9 cellular contexts compared by ENCODE assay signal in the genomic region with DNA sequence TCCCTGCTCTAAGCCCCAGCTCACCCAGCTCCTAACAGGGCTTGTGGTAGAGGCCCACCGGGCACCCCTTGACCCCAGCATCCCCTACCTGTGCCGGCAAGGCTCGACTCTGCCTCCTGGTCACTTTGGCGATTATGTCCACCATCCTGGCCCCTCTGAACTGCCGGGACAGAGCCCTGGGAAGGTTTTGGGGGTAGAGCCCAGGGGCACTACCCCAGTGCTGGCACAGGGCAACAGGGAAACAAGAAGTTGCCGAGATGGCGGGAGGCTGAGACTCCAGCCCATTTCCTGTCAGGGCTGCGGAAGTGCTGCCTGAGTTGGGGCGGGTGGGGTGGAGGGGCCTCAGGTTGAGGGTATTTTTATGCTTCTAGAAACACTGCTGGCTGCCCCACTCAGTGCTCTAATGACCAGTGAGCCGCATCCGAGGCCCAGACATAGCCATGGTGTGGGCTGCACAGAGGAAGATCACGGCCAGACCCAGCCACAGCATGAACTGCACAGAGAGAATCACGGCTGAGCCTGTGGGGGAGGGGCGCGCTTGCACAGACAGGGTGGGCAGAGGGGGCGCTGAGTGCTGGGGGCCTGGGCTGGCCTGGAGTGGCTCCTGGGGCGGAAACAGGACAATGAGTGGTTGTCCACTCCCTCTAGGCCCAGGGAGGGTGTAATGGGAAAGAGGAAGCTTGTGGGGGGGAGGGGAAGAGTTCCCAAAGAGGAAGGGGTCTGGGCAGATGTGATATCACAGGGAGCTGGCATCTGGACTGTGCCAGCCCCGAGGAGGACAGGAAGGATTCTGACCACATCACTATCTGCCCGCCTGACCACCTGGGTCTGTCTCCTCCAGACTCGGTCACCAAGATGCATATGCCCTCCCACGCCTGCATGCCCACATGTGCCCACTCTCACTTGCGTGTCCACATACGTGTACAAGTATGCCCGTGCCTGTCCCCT. TPM values are rescaled to one million over a fixed set of nuclear protein-coding genes. Genes with fewer than 3 reads are reported as not detected.
DNase-seq lines count a peak whose midpoint lies in the region; ATAC-seq and TF ChIP-seq lines count a peak whose summit lies in the region.
"Had no signal": no experiment of that assay in that cellular context is flagged by ENCODE, and none has a peak within 500 bp of the region (broad histone marks: within the 10 kb centered on the region; RNA-seq: fewer than 3 reads in every experiment).

No MANE protein-coding gene starts in this region.

- H3K9me3 Mint-ChIP-seq in activated T-helper 2 cell treated with anti-CD3 and anti-CD28 coated beads, Interferon-gamma antibody, Interleukin-2, Interleukin-4, amounts not matched to agents 10 μg/mL and 5 μg/mL and 100 μg/mL, durations not matched to agents 14 hours and 24 hours and 36 hours, result no peaks in the 10 kb centered on the region
- no peaks in the 10 kb centered on the region for H3K9me3 Mint-ChIP-seq in stimulated activated naive CD8-positive, alpha-beta T cell treated with anti-CD3 and anti-CD28 coated beads, Interleukin-15, Interleukin-2, amounts not matched to agents 100 ng/mL and 50 ng/mL, for 24 hours
- H3K9me3 Mint-ChIP-seq: brain had no signal

- WGBS in right lobe of liver (ENCODE audit: insufficient coverage, low coverage, low lambda C conversion rate, missing lambda C conversion rate), result 65% methylated on average over 9 of the region's 24 CpGs

- ATAC-seq in right lobe of liver (peak; percentile 37 to 61 (median 52)), HG03378 (IDR thresholded peaks at IDR 0.05; ENCODE audit: unreplicated experiment) (no peak)

- TF ChIP-seq POLR2A in right lobe of liver (IDR thresholded peaks at IDR 0.05), result no peak

- no peaks in the 10 kb centered on the region for H3K27me3 Mint-ChIP-seq in activated T-helper 2 cell treated with anti-CD3 and anti-CD28 coated beads, Interferon-gamma antibody, Interleukin-2, Interleukin-4, amounts not matched to agents 10 μg/mL and 5 μg/mL and 100 μg/mL, durations not matched to agents 14 hours and 24 hours and 36 hours (ENCODE audit: low read depth)
- no peaks in the 10 kb centered on the region for H3K27me3 Mint-ChIP-seq in stimulated activated naive CD8-positive, alpha-beta T cell treated with anti-CD3 and anti-CD28 coated beads, Interleukin-15, Interleukin-2, amounts not matched to agents 100 ng/mL and 50 ng/mL, for 24 hours

- H3K4me3 ChIP-seq in GM06990 (replicated peaks; ENCODE audit: low read depth, low read length), result peak overlapping the region; percentile 80
- H3K4me3 ChIP-seq in right lobe of liver, result peak overlapping the region; percentile 25 to 47 (median 31)

- H3K4me1 ChIP-seq in right lobe of liver, result no peaks in the 10 kb centered on the region

- H3K27me3 ChIP-seq in GM06990 (replicated peaks; ENCODE audit: control insufficient read depth, insufficient read depth, low read length) (no peaks in the 10 kb centered on the region), right lobe of liver (no peaks in the 10 kb centered on the region)

- H3K9me3 ChIP-seq in right lobe of liver, result no peaks in the 10 kb centered on the region

- no peak for TF ChIP-seq CTCF in GM06990 (IDR thresholded peaks at IDR 0.05; ENCODE audit: insufficient read depth, low read length, poor library complexity, severe bottlenecking)
- TF ChIP-seq CTCF in right lobe of liver (IDR thresholded peaks at IDR 0.05), result no peak

- H3K4me1 Mint-ChIP-seq in activated T-helper 2 cell treated with anti-CD3 and anti-CD28 coated beads, Interferon-gamma antibody, Interleukin-2, Interleukin-4, amounts not matched to agents 10 μg/mL and 5 μg/mL and 100 μg/mL, durations not matched to agents 14 hours and 24 hours and 36 hours (ENCODE audit: low read depth), result peaks cover 48% of the 10 kb centered on the region
- H3K4me1 Mint-ChIP-seq in stimulated activated naive CD8-positive, alpha-beta T cell treated with anti-CD3 and anti-CD28 coated beads, Interleukin-15, Interleukin-2, amounts not matched to agents 100 ng/mL and 50 ng/mL, for 24 hours (ENCODE audit: low read depth), result peaks cover 57% of the 10 kb centered on the region

- peaks cover 4% of the 10 kb centered on the region for H3K36me3 ChIP-seq in GM06990 (ENCODE audit: control insufficient read depth, insufficient read depth, low read length)
- no peaks in the 10 kb centered on the region for H3K36me3 ChIP-seq in right lobe of liver

- peak overlapping the region; percentile 98 for H3K4me3 Mint-ChIP-seq in activated T-helper 2 cell treated with anti-CD3 and anti-CD28 coated beads, Interferon-gamma antibody, Interleukin-2, Interleukin-4, amounts not matched to agents 10 μg/mL and 5 μg/mL and 100 μg/mL, durations not matched to agents 14 hours and 24 hours and 36 hours (ENCODE audit: low read depth)
- peak overlapping the region; percentile 99 for H3K4me3 Mint-ChIP-seq in stimulated activated naive CD8-positive, alpha-beta T cell treated with anti-CD3 and anti-CD28 coated beads, Interleukin-15, Interleukin-2, amounts not matched to agents 100 ng/mL and 50 ng/mL, for 24 hours
- H3K4me3 Mint-ChIP-seq: brain had no signal

- peak overlapping the region; percentile 96 for H3K27ac Mint-ChIP-seq in activated T-helper 2 cell treated with anti-CD3 and anti-CD28 coated beads, Interferon-gamma antibody, Interleukin-2, Interleukin-4, amounts not matched to agents 10 μg/mL and 5 μg/mL and 100 μg/mL, durations not matched to agents 14 hours and 24 hours and 36 hours
- H3K27ac Mint-ChIP-seq in stimulated activated naive CD8-positive, alpha-beta T cell treated with anti-CD3 and anti-CD28 coated beads, Interleukin-15, Interleukin-2, amounts not matched to agents 100 ng/mL and 50 ng/mL, for 24 hours, result peak overlapping the region; percentile 97

- intact Hi-C loops in activated T-helper 2 cell treated with anti-CD3 and anti-CD28 coated beads, Interferon-gamma antibody, Interleukin-2, Interleukin-4, amounts not matched to agents 10 μg/mL and 5 μg/mL and 100 μg/mL, durations not matched to agents 14 hours and 24 hours and 36 hours (cut with micrococcal nuclease), result no loop called here
- intact Hi-C loops in right lobe of liver (cut with DNase I), result no loop called here

- DNase-seq in GM06990 (ENCODE audit: extremely low read depth, insufficient read length) (peak; percentile 69), NOMO-1 treated with DMSO at 0.1 percent for 48 hours (lab: John Stamatoyannopoulos, UW; ENCODE audit: unreplicated experiment) (peak; percentile 53), right lobe of liver (peak; percentile 49 to 69 (median 61)), SK-N-DZ (ENCODE audit: low spot score) (no peak), HCEC 1CT (no peak)
- peak; percentile 43 for DNase-seq in activated T-helper 2 cell treated with anti-CD3 and anti-CD28 coated beads, Interferon-gamma antibody, Interleukin-2, Interleukin-4, amounts not matched to agents 10 μg/mL and 5 μg/mL and 100 μg/mL, durations not matched to agents 14 hours and 24 hours and 36 hours (ENCODE audit: low spot score)

- H3K27ac ChIP-seq in right lobe of liver, result peak overlapping the region; percentile 50 to 72 (median 53)

- H3K36me3 Mint-ChIP-seq in activated T-helper 2 cell treated with anti-CD3 and anti-CD28 coated beads, Interferon-gamma antibody, Interleukin-2, Interleukin-4, amounts not matched to agents 10 μg/mL and 5 μg/mL and 100 μg/mL, durations not matched to agents 14 hours and 24 hours and 36 hours (ENCODE audit: low read depth), result peaks cover 22% of the 10 kb centered on the region
- peaks cover 11% of the 10 kb centered on the region for H3K36me3 Mint-ChIP-seq in stimulated activated naive CD8-positive, alpha-beta T cell treated with anti-CD3 and anti-CD28 coated beads, Interleukin-15, Interleukin-2, amounts not matched to agents 100 ng/mL and 50 ng/mL, for 24 hours (ENCODE audit: low read depth)
- H3K36me3 Mint-ChIP-seq: brain had no signal

RNA-seq across cellular contexts. Expression of a gene that starts 22.3 kb away (rescaled TPM):
- total RNA-seq in activated T-helper 2 cell treated with anti-CD3 and anti-CD28 coated beads, Interferon-gamma antibody, Interleukin-2, Interleukin-4, amounts not matched to agents 10 μg/mL and 5 μg/mL and 100 μg/mL, durations not matched to agents 14 hours and 24 hours and 36 hours, result 50.7 and 58.0 TPM in 2 replicates
- 1 to 10 TPM; 4.9 to 9.3 (median 6.8) TPM for total RNA-seq in right lobe of liver
- 3.6 and 6.1 TPM in 2 replicates for polyA plus RNA-seq in SK-N-DZ (2014; cell fraction: cytosol; rRNA removed)
- polyA plus RNA-seq in SK-N-DZ (2014; cell fraction: nucleus; rRNA removed), result 17.7 and 23.1 TPM in 2 replicates

Comparison
In these comparisons a context has a peak if more than half of its experiments do, and no peak if none do; other contexts are left out.
1. DNase-seq: peak in GM06990 (single experiment), NOMO-1 treated with DMSO at 0.1 percent for 48 hours (single experiment), activated T-helper 2 cell treated with anti-CD3 and anti-CD28 coated beads, Interferon-gamma antibody, Interleukin-2, Interleukin-4, amounts not matched to agents 10 μg/mL and 5 μg/mL and 100 μg/mL, durations not matched to agents 14 hours and 24 hours and 36 hours (single experiment) and right lobe of liver (3 of 3); none in SK-N-DZ (single experiment) and HCEC 1CT (single experiment).